In genomic region chr1:58317694-58318093, GRCh38 we compare ENCODE assay signal across 30 cellular contexts.
DNase-seq lines count a peak whose midpoint lies in the region; ATAC-seq and TF ChIP-seq lines count a peak whose summit lies in the region.
"Had no signal": no experiment of that assay in that cellular context is flagged by ENCODE, and none has a peak within 500 bp of the region (broad histone marks: within the 10 kb centered on the region; RNA-seq: fewer than 3 reads in every experiment).

No MANE protein-coding gene starts in this region.

- DNase-seq in NCI-H524 (lab: John Stamatoyannopoulos, UW) = peak; percentile 30 to 77
- no peak for DNase-seq in NCI-H524 treated with DMSO at 0.1 percent for 48 hours (lab: John Stamatoyannopoulos, UW)
- peak; percentile 18 for DNase-seq in Ammon's horn (ENCODE audit: low spot score)
- no peak for DNase-seq in WERI-Rb-1
- DNase-seq in SK-N-SH = no peak
- DNase-seq: 8988T; ACHN; AML-193; BE2C; C1 segment of cervical spinal cord; Caco-2; Calu3; CD4-positive, alpha-beta memory T cell; CD4-positive, alpha-beta T cell; CD4-positive, CD25-positive, alpha-beta regulatory T cell; CD8-positive, alpha-beta memory T cell; CD8-positive, alpha-beta T cell; COR-L47; DMS 273 treated with DMSO at 0.1 percent for 48 hours; DMS153; DMS53; DMS79; DMS79 treated with DMSO at 0.1 percent for 48 hours; DND-41 had no signal

- ATAC-seq in GM18519 (IDR thresholded peaks at IDR 0.05; ENCODE audit: low FRiP score, unreplicated experiment) = no peak
- ATAC-seq: A549; CD8-positive, alpha-beta T cell had no signal

- no peak overlapping the region for H3K4me2 ChIP-seq in SK-N-SH
- H3K4me2 ChIP-seq: A549; BLaER1; BLaER1 treated with 17β-estradiol and CSF1 and Interleukin-3, amounts not matched to agents 10 nM and 100 nM had no signal

- TF ChIP-seq CTCF in WERI-Rb-1 (IDR thresholded peaks at IDR 0.05; ENCODE audit: low read depth, low read length) = no peak
- no peak for TF ChIP-seq CTCF in SK-N-SH (IDR thresholded peaks at IDR 0.05)

- no peaks in the 10 kb centered on the region for H4K20me1 ChIP-seq in SK-N-SH (ENCODE audit: insufficient read depth)
- H4K20me1 ChIP-seq: BLaER1; BLaER1 treated with 17β-estradiol and CSF1 and Interleukin-3, amounts not matched to agents 10 nM and 100 nM had no signal

- TF ChIP-seq EP300 in SK-N-SH (IDR thresholded peaks at IDR 0.05; ENCODE audit: borderline replicate concordance in 1 of 2, low read depth in 1 of 2, low read length in 1 of 2) = no peak

- H3K4me1 ChIP-seq in SK-N-SH (ENCODE audit: control insufficient read depth in 1 of 2, insufficient read depth in 2 of 2, low read depth in 1 of 2, low read length in 1 of 2) = no peaks in the 10 kb centered on the region; a peak in 1 of 4 replicates
- H3K4me1 ChIP-seq: A549; BE2C; BLaER1; BLaER1 treated with 17β-estradiol and CSF1 and Interleukin-3, amounts not matched to agents 10 nM and 100 nM; Caco-2 had no signal

- H3K27ac ChIP-seq in WERI-Rb-1 (peak overlapping the region; percentile 72), SK-N-SH (ENCODE audit: low read depth in 2 of 2, low read length in 1 of 2) (no peak overlapping the region)
- H3K27ac ChIP-seq: 22Rv1; A549; BLaER1; BLaER1 treated with 17β-estradiol and CSF1 and Interleukin-3, amounts not matched to agents 10 nM and 100 nM; C4-2B had no signal

- H3K9ac ChIP-seq in SK-N-SH = no peak overlapping the region
- H3K9ac ChIP-seq: BLaER1; BLaER1 treated with 17β-estradiol and CSF1 and Interleukin-3, amounts not matched to agents 10 nM and 100 nM had no signal

- H3K36me3 ChIP-seq in WERI-Rb-1 (no peaks in the 10 kb centered on the region), SK-N-SH (replicated peaks in 1 of 2; ENCODE audit: control insufficient read depth in 1 of 2, insufficient read depth in 2 of 2, low read length in 1 of 2) (no peaks in the 10 kb centered on the region)
- H3K36me3 ChIP-seq: BE2C; BLaER1; BLaER1 treated with 17β-estradiol and CSF1 and Interleukin-3, amounts not matched to agents 10 nM and 100 nM had no signal

- H3K4me3 ChIP-seq in WERI-Rb-1 (ENCODE audit: low read depth, low read length) (peak overlapping the region; percentile 17), SK-N-SH (ENCODE audit: low read depth in 2 of 2, low read length in 1 of 2) (no peak overlapping the region)
- H3K4me3 ChIP-seq: A549; BLaER1; BLaER1 treated with 17β-estradiol and CSF1 and Interleukin-3, amounts not matched to agents 10 nM and 100 nM had no signal

- no peaks in the 10 kb centered on the region for H3K9me2 ChIP-seq in SK-N-SH

- H3K9me3 ChIP-seq in WERI-Rb-1 (ENCODE audit: severe bottlenecking) (peaks cover 9% of the 10 kb centered on the region), SK-N-SH (no peaks in the 10 kb centered on the region)
- H3K9me3 ChIP-seq: A549, BE2C, Caco-2 had no signal

- POLR2A ChIA-PET in SK-N-SH (lab: Yijun Ruan, JAX) = no interaction called here

- no peaks in the 10 kb centered on the region for H3K79me2 ChIP-seq in SK-N-SH (ENCODE audit: insufficient read depth)

- no peaks in the 10 kb centered on the region for H3F3A ChIP-seq in SK-N-SH (replicated peaks; ENCODE audit: insufficient read depth)

- no peak overlapping the region for H2AFZ ChIP-seq in SK-N-SH (ENCODE audit: low read depth)

- CTCF ChIA-PET in SK-N-SH (lab: Yijun Ruan, JAX) = no interaction called here

- 50% methylated on average over 1 of the region's 1 CpG for WGBS in SK-N-SH (ENCODE audit: low lambda C conversion rate)

- no peak for TF ChIP-seq RAD21 in SK-N-SH (IDR thresholded peaks at IDR 0.05; ENCODE audit: low read length)

- no peaks in the 10 kb centered on the region for H3K27me3 ChIP-seq in WERI-Rb-1 (ENCODE audit: insufficient read depth, low read depth, severe bottlenecking)
- H3K27me3 ChIP-seq in SK-N-SH (ENCODE audit: insufficient read depth) = no peaks in the 10 kb centered on the region
- H3K27me3 ChIP-seq: BE2C; BLaER1; BLaER1 treated with 17β-estradiol and CSF1 and Interleukin-3, amounts not matched to agents 10 nM and 100 nM had no signal

TF ChIP-seq in SK-N-SH, 30 proteins besides CTCF, POLR2A, EP300 and RAD21:
- TF ChIP-seq MEF2A (IDR thresholded peaks at IDR 0.05; ENCODE audit: borderline replicate concordance, low read depth) (no peak), RFX5 (IDR thresholded peaks at IDR 0.05; ENCODE audit: low read length) (no peak), SIN3A (IDR thresholded peaks at IDR 0.05; ENCODE audit: borderline replicate concordance, low read depth, low read length) (no peak), FOXM1 (IDR thresholded peaks at IDR 0.05; ENCODE audit: low read depth) (no peak), ZBTB33 (IDR thresholded peaks at IDR 0.05; ENCODE audit: borderline replicate concordance, low read depth) (no peak), JUND (IDR thresholded peaks at IDR 0.05) (no peak), TAF1 (IDR thresholded peaks at IDR 0.05; ENCODE audit: borderline replicate concordance, low read depth, low read length) (no peak), ELF1 (IDR thresholded peaks at IDR 0.05) (no peak), RCOR1 (IDR thresholded peaks at IDR 0.05; ENCODE audit: low read length) (no peak), PBX3 (IDR thresholded peaks at IDR 0.05) (no peak), NRF1 (IDR thresholded peaks at IDR 0.05; ENCODE audit: low read depth, low read length) (no peak), GATA2 (CRISPR knock-in tag; IDR thresholded peaks at IDR 0.05) (no peak), IRF3 (IDR thresholded peaks at IDR 0.05; ENCODE audit: low read depth, low read length) (no peak), FOSL2 (IDR thresholded peaks at IDR 0.05; ENCODE audit: borderline replicate concordance, low read depth) (no peak), YY1 (IDR thresholded peaks at IDR 0.05; ENCODE audit: low read depth) (no peak)
- TF ChIP-seq, protein P1, sequence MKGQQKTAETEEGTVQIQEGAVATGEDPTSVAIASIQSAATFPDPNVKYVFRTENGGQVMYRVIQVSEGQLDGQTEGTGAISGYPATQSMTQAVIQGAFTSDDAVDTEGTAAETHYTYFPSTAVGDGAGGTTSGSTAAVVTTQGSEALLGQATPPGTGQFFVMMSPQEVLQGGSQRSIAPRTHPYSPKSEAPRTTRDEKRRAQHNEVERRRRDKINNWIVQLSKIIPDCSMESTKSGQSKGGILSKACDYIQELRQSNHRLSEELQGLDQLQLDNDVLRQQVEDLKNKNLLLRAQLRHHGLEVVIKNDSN (IDR thresholded peaks at IDR 0.05; ENCODE audit: borderline replicate concordance, low read depth) = no peak

Comparison
In these comparisons a context has a peak if more than half of its experiments do, and no peak if none do; other contexts are left out.
1. DNase-seq: peak in NCI-H524 (2 of 2) and Ammon's horn (single experiment); none in NCI-H524 treated with DMSO at 0.1 percent for 48 hours (single experiment), WERI-Rb-1 (single experiment) and SK-N-SH (single experiment).